8 cellular contexts compared by ENCODE assay signal in genomic region chr11:78574386-78575381, GRCh38. TPM values are rescaled to one million over a fixed set of nuclear protein-coding genes. Genes with fewer than 3 reads are reported as not detected.
DNase-seq lines count a peak whose midpoint lies in the region; ATAC-seq, FAIRE-seq and TF ChIP-seq lines count a peak whose summit lies in the region.

Gene NARS2 (minus strand): TSS chr11:78574864. CDS start chr11:78574488, 376 bp downstream.

- H3K4me1 ChIP-seq in pancreas (peaks cover 0 to 18% (median 4%) of the 10 kb centered on the region in 3 donors), tibial artery (peaks cover 0 to 18% (median 10%) of the 10 kb centered on the region in 4 donors)

- FAIRE-seq in pancreas (lab: Jason Lieb, UNC): no peak

- H3K27ac ChIP-seq in pancreas (peak within 1 kb of the TSS; percentile 78 to 86 (median 81)), tibial artery (peak within 1 kb of the TSS; percentile 78 to 87)

- H3K9me3 ChIP-seq in pancreas: no peaks in the 10 kb centered on the region
- H3K9me3 ChIP-seq in tibial artery: no peaks in the 10 kb centered on the region

- ATAC-seq in HG02759 (IDR thresholded peaks at IDR 0.05; ENCODE audit: unreplicated experiment) (peak; percentile 96), Right ventricle myocardium superior (ENCODE audit: poor library complexity) (peak; percentile 99), pancreas (peak; percentile 98 to 99 (median 99))

- 0 to 1% methylated on average over 59 to 60 of the region's 60 CpGs for WGBS in pancreas, 2 donors

- TF ChIP-seq CTCF in GM12864 (IDR thresholded peaks at IDR 0.05; ENCODE audit: low read depth, low read length, missing control alignments): no peak
- no peak for TF ChIP-seq CTCF in pancreas (IDR thresholded peaks at IDR 0.05)
- TF ChIP-seq CTCF in tibial artery (IDR thresholded peaks at IDR 0.05): no peak

- H3K4me3 ChIP-seq in GM12864 (ENCODE audit: low read depth, low read length) (peak within 1 kb of the TSS; percentile 97), pancreas (peak within 1 kb of the TSS; percentile 66 to 95 (median 87)), tibial artery (peak within 1 kb of the TSS; percentile 73 to 83)

- peak; percentile 92 for DNase-seq in GM12864 (ENCODE audit: low read depth)
- peak; percentile 96 to 99 (median 98) for DNase-seq in NCI-H1417 (lab: John Stamatoyannopoulos, UW)
- DNase-seq in SW 1271 (lab: John Stamatoyannopoulos, UW): peak; percentile 95 to 98
- peak; percentile 98 for DNase-seq in activated naive CD8-positive, alpha-beta T cell treated with anti-CD3 and anti-CD28 coated beads, Interleukin-2, amount 50 U/mL, for 16 hours (ENCODE audit: low read depth, low spot score)
- peak; percentile 99 for DNase-seq in Right ventricle myocardium superior
- peak; percentile 96 to 98 (median 98) for DNase-seq in pancreas
- peak; percentile 97 to 99 for DNase-seq in tibial artery

- H3K36me3 ChIP-seq in pancreas (peaks cover 0 to 8% (median 0%) of the 10 kb centered on the region in 3 donors), tibial artery (peaks cover 0 to 16% (median 10%) of the 10 kb centered on the region in 3 donors)

- intact Hi-C loops in Right ventricle myocardium superior (cut with DNase I): no loop called here
- intact Hi-C loops in pancreas (cut with DNase I): no loop called here
- intact Hi-C loops in tibial artery (cut with DNase I; ENCODE audit: low total_unique reads): loop anchor here (5.0 kb wide), 1 partner anchor 157 kb away; the partner anchor contains the start of gene GAB2

- H3K27me3 ChIP-seq in pancreas: no peaks in the 10 kb centered on the region
- no peaks in the 10 kb centered on the region for H3K27me3 ChIP-seq in tibial artery

RNA-seq across cellular contexts. Expression of gene NARS2, which starts in this region (rescaled TPM):
- 17.6 TPM for total RNA-seq in Right ventricle myocardium superior
- 10 to 100 TPM in 1 of 6 donors, 1 to 10 TPM in 5; 5.1 to 10.2 (median 7.0) TPM for total RNA-seq in pancreas
- 10 to 100 TPM in 1 of 2 donors, 1 to 10 TPM in 1; 8.4 to 15.0 TPM for polyA plus RNA-seq in pancreas

Comparison
In these comparisons a context has a peak if more than half of its experiments do, and no peak if none do; other contexts are left out.
1. Peak in every context shown above with its lines: DNase-seq, ATAC-seq, H3K4me3 ChIP-seq and H3K27ac ChIP-seq.